ENCODE assay signal across 1 cellular context in the genomic region with DNA sequence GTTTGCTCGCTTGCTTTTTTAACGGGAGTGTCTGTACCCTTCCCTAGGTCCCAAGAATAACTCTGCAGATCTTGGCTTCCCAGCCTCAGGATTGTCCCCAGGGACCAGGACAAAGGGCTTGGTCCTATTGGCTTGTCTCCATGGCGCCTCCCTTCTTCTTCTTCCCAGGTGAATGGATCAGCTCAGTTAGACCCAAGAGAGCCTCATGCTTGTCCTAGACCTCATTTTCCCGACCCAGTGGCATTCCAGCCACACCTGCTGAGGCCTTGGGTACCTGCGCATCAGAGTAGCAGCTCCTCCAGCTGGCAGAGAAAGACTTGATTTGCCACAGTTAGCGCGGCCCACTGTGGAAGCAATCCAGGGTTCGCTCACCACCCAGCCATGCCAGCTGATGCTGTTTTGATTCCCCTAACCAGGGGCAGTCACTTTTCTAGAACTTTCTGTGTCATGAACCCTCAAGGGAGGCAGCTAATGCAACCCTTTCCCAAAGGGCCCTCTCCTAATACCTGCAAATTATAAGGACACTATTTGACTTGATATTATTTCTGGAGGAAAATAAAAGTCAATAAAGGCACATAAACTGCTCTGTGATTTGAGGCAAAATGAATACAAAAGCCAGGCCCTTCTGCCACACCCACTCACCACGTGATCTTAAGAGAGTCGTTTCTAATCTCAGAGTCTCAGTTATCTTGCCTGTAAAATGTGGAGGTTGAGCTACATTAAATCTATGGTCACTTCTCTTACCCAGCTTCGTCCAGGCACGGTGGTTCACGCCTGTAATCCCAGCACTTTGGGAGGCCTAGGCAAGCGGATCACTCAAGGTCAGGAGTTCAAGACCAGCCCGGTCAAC.
TF ChIP-seq lines count a peak whose summit lies in the region.

No MANE protein-coding gene starts in this region.

TF ChIP-seq in A549, 52 proteins besides CTCF, POLR2A, EP300 and RAD21:
- TF ChIP-seq NFE2L2 (conservative IDR thresholded peaks at IDR 0.05; ENCODE audit: low read length), result no peak
- no peak for TF ChIP-seq KDM5A (IDR thresholded peaks at IDR 0.05)
- TF ChIP-seq, protein P1, sequence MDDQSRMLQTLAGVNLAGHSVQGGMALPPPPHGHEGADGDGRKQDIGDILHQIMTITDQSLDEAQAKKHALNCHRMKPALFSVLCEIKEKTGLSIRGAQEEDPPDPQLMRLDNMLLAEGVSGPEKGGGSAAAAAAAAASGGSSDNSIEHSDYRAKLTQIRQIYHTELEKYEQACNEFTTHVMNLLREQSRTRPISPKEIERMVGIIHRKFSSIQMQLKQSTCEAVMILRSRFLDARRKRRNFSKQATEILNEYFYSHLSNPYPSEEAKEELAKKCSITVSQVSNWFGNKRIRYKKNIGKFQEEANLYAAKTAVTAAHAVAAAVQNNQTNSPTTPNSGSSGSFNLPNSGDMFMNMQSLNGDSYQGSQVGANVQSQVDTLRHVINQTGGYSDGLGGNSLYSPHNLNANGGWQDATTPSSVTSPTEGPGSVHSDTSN (IDR thresholded peaks at IDR 0.05), result no peak
- no peak for TF ChIP-seq ATOH8 (CRISPR knock-in tag; IDR thresholded peaks at IDR 0.05; ENCODE audit: low read depth)
- no peak for TF ChIP-seq BCL3 (IDR thresholded peaks at IDR 0.05)
